ENCODE assay signal across 20 cellular contexts in the genomic region with DNA sequence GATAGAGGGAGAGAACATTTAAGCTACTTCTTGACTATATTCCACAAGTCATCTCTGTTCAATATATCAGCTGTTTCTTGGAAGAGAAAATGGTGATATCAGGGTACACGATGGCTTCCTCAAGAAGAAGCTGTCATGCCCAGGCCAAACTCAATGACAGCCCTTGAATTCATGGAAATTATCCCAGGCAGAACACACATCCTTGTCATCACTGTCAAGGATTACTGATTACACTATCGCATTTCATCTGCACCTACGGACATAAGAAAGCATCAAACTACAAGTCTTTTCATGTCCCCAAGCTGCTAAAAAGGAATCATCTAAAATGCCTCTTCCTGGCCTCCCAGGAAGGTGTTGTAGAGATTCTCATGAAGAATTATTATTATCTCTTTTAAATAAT.
A peak's percentile ranks its signal among the peaks of the same experiment; 100 is the strongest.
DNase-seq lines count a peak whose midpoint lies in the region; ATAC-seq, FAIRE-seq and TF ChIP-seq lines count a peak whose summit lies in the region.
"Had no signal": no experiment of that assay in that cellular context is flagged by ENCODE, and none has a peak within 500 bp of the region (broad histone marks: within the 10 kb centered on the region; RNA-seq: fewer than 3 reads in every experiment).

No MANE protein-coding gene starts in this region.

- DNase-seq in mammary epithelial cell (no peak), breast epithelium (ENCODE audit: low spot score in 2 of 2) (no peak), K562 (ENCODE audit: extremely low read depth in 1 of 4, low spot score in 3 of 4) (no peak), uterus (no peak)
- DNase-seq in activated CD4-positive, alpha-beta T cell treated with anti-CD3 and anti-CD28 coated beads for 36 hours, result no peak
- DNase-seq in activated naive CD4-positive, alpha-beta T cell treated with anti-CD3 and anti-CD28 coated beads for 36 hours, result no peak
- DNase-seq: Caco-2; CD4-positive, alpha-beta T cell; DMS153; GDM1; NCI-H1417 treated with DMSO at 0.1 percent for 48 hours; NCI-H1930; NCI-H748 treated with DMSO at 0.1 percent for 48 hours; Right ventricle myocardium superior had no signal

- H3K9me3 Mint-ChIP-seq in nephron, result no peaks in the 10 kb centered on the region
- no peaks in the 10 kb centered on the region for H3K9me3 Mint-ChIP-seq in activated CD4-positive, alpha-beta T cell treated with anti-CD3 and anti-CD28 coated beads for 36 hours (ENCODE audit: low read depth)
- no peaks in the 10 kb centered on the region for H3K9me3 Mint-ChIP-seq in activated naive CD4-positive, alpha-beta T cell treated with anti-CD3 and anti-CD28 coated beads for 36 hours
- H3K9me3 Mint-ChIP-seq: CD4-positive, alpha-beta T cell had no signal

- H3K4me1 ChIP-seq in mammary epithelial cell (ENCODE audit: insufficient read depth, low read length) (peaks cover 31% of the 10 kb centered on the region), breast epithelium (no peaks in the 10 kb centered on the region), K562 (replicated peaks in 1 of 2; ENCODE audit: control insufficient read depth in 2 of 2, insufficient read depth in 2 of 2, low read length in 2 of 2) (0 out of 5 replicates have a peak, but pooled peaks cover 0 to 13% of the 10 kb centered on the region in 2 experiments), uterus (peaks cover 0 to 3% of the 10 kb centered on the region in 2 donors)
- H3K4me1 ChIP-seq: Caco-2 had no signal

- H3K36me3 ChIP-seq in mammary epithelial cell (ENCODE audit: insufficient read depth, low read length) (no peaks in the 10 kb centered on the region), breast epithelium (no peaks in the 10 kb centered on the region), K562 (ENCODE audit: control insufficient read depth, insufficient read depth, low read length) (no peaks in the 10 kb centered on the region), uterus (no peaks in the 10 kb centered on the region)

- no peak overlapping the region for H3K4me2 ChIP-seq in mammary epithelial cell (ENCODE audit: insufficient read depth, low read depth, low read length)
- H3K4me2 ChIP-seq in K562 (ENCODE audit: insufficient read depth, low read length), result no peak overlapping the region
- H3K4me2 ChIP-seq: KMS-11 had no signal

- WGBS in mammary epithelial cell (ENCODE audit: low coverage, missing lambda C conversion rate), result 42% methylated on average over 3 of the region's 3 CpGs
- WGBS in K562 (ENCODE audit: insufficient coverage, low coverage, missing lambda C conversion rate), result 17% methylated on average over 3 of the region's 3 CpGs

- no peak overlapping the region for H3K4me3 ChIP-seq in mammary epithelial cell (replicated peaks in 1 of 3; ENCODE audit: insufficient read depth in 1 of 3, low read depth in 2 of 3, low read length in 3 of 3)
- no peak overlapping the region for H3K4me3 ChIP-seq in breast epithelium
- H3K4me3 ChIP-seq in K562, result no peak overlapping the region
- no peak overlapping the region for H3K4me3 ChIP-seq in uterus

- TF ChIP-seq CTCF in mammary epithelial cell (conservative IDR thresholded peaks at IDR 0.05 in 1 of 2, IDR thresholded peaks at IDR 0.05 in 1 of 2; ENCODE audit: extremely low read depth in 1 of 2, insufficient read depth in 1 of 2, low read depth in 1 of 2, low read length in 2 of 2), result no peak
- TF ChIP-seq CTCF in breast epithelium (IDR thresholded peaks at IDR 0.05), result no peak
- TF ChIP-seq CTCF in K562 (IDR thresholded peaks at IDR 0.05 in 2 of 3, conservative IDR thresholded peaks at IDR 0.05 in 1 of 3; ENCODE audit: insufficient read depth in 2 of 3, low read depth in 1 of 3, low read length in 3 of 3), result no peak
- no peak for TF ChIP-seq CTCF in nephron (IDR thresholded peaks at IDR 0.05; ENCODE audit: unreplicated experiment in 3 of 3)
- no peak for TF ChIP-seq CTCF in uterus (IDR thresholded peaks at IDR 0.05)

- POLR2A ChIA-PET in K562 (lab: Yijun Ruan, JAX), result interaction anchor here (0.6 to 1.0 kb wide), 2 partner anchors 15 to 392 kb away, joined by 3 read pairs; no protein-coding TSS in a partner anchor
- POLR2A ChIA-PET in activated CD4-positive, alpha-beta T cell treated with anti-CD3 and anti-CD28 coated beads for 36 hours (lab: Charles Lee), result no interaction called here

- H3K27ac Mint-ChIP-seq in nephron, result peak overlapping the region; percentile 76 to 89 (median 87)
- H3K27ac Mint-ChIP-seq in activated CD4-positive, alpha-beta T cell treated with anti-CD3 and anti-CD28 coated beads for 36 hours, result no peak overlapping the region
- no peak overlapping the region for H3K27ac Mint-ChIP-seq in activated naive CD4-positive, alpha-beta T cell treated with anti-CD3 and anti-CD28 coated beads for 36 hours
- H3K27ac Mint-ChIP-seq: B cell; CD4-positive, alpha-beta T cell had no signal

- in situ Hi-C loops in mammary epithelial cell (cut with MboI; ENCODE audit: low sequenced_read_pairs in 2 of 2) (loop anchor here in 1 of 2 donors (25.0 kb wide), 1 partner anchor 170 kb away; a partner anchor contains a TSS), K562 (cut with MboI) (no loop called here)

- H3K9ac ChIP-seq in mammary epithelial cell (ENCODE audit: insufficient read depth, low read length), result no peak overlapping the region
- no peak overlapping the region for H3K9ac ChIP-seq in K562 (ENCODE audit: insufficient read depth in 1 of 2, low read depth in 2 of 2, low read length in 2 of 2)
- H3K9ac ChIP-seq: KMS-11 had no signal

- H3K4me1 Mint-ChIP-seq in nephron, result peaks cover 20% of the 10 kb centered on the region
- H3K4me1 Mint-ChIP-seq in activated CD4-positive, alpha-beta T cell treated with anti-CD3 and anti-CD28 coated beads for 36 hours, result no peaks in the 10 kb centered on the region
- H3K4me1 Mint-ChIP-seq in activated naive CD4-positive, alpha-beta T cell treated with anti-CD3 and anti-CD28 coated beads for 36 hours (ENCODE audit: low read depth), result no peaks in the 10 kb centered on the region

- CTCF ChIA-PET in mammary epithelial cell (lab: Charles Lee; ENCODE audit: low non-redundant PET), result no interaction called here
- CTCF ChIA-PET in K562 (lab: Yijun Ruan, JAX; ENCODE audit: low intra/inter-chr PET ratio), result no interaction called here
- CTCF ChIA-PET in activated CD4-positive, alpha-beta T cell treated with anti-CD3 and anti-CD28 coated beads for 36 hours (lab: Charles Lee), result no interaction called here
- CTCF ChIA-PET in activated naive CD4-positive, alpha-beta T cell treated with anti-CD3 and anti-CD28 coated beads for 36 hours (lab: Charles Lee), result no interaction called here

- H3K27ac ChIP-seq in mammary epithelial cell (ENCODE audit: insufficient read depth, low read depth, low read length) (no peak overlapping the region), breast epithelium (no peak overlapping the region), K562 (ENCODE audit: extremely low read depth, low read depth, low read length) (no peak overlapping the region), uterus (peak overlapping the region; percentile 36 to 45)
- H3K27ac ChIP-seq: KMS-11 had no signal

- H3K36me3 Mint-ChIP-seq in nephron (ENCODE audit: low read depth), result no peaks in the 10 kb centered on the region
- no peaks in the 10 kb centered on the region for H3K36me3 Mint-ChIP-seq in activated CD4-positive, alpha-beta T cell treated with anti-CD3 and anti-CD28 coated beads for 36 hours (ENCODE audit: low read depth)
- no peaks in the 10 kb centered on the region for H3K36me3 Mint-ChIP-seq in activated naive CD4-positive, alpha-beta T cell treated with anti-CD3 and anti-CD28 coated beads for 36 hours (ENCODE audit: low read depth)

- H3K79me2 ChIP-seq in mammary epithelial cell (ENCODE audit: insufficient read depth, low read length) (no peaks in the 10 kb centered on the region), K562 (ENCODE audit: control insufficient read depth, insufficient read depth, low read length) (no peaks in the 10 kb centered on the region)

- H3K9me1 ChIP-seq in K562 (ENCODE audit: control insufficient read depth, insufficient read depth, low read length), result no peaks in the 10 kb centered on the region

- BruUV-seq in mammary epithelial cell (replicated peaks; lab: Mats Ljungman, UMichigan) (no TSS peak), K562 (replicated peaks; lab: Mats Ljungman, UMichigan) (no TSS peak)

- dilution Hi-C loops in mammary epithelial cell (cut with HindIII; ENCODE audit: low sequenced_read_pairs), result no loop called here

- intact Hi-C loops in mammary epithelial cell (cut with micrococcal nuclease) (no loop called here), breast epithelium (cut with DNase I; ENCODE audit: low total_unique reads) (no loop called here), K562 (cut with micrococcal nuclease) (no loop called here), uterus (cut with DNase I; ENCODE audit: low total_unique reads) (no loop called here)
- intact Hi-C loops in activated CD4-positive, alpha-beta T cell treated with anti-CD3 and anti-CD28 coated beads for 36 hours (cut with DNase I, micrococcal nuclease), result loop anchor here in 1 of 2 experiments (5.0 kb wide), 1 partner anchor 555 kb away; no protein-coding TSS in a partner anchor
- intact Hi-C loops in activated naive CD4-positive, alpha-beta T cell treated with anti-CD3 and anti-CD28 coated beads for 36 hours (cut with micrococcal nuclease), result no loop called here

- H3K27me3 ChIP-seq in mammary epithelial cell (ENCODE audit: insufficient read depth, low read length), result no peaks in the 10 kb centered on the region
- H3K27me3 ChIP-seq in breast epithelium, result no peaks in the 10 kb centered on the region
- H3K27me3 ChIP-seq in K562 (ENCODE audit: control insufficient read depth in 2 of 2, insufficient read depth in 2 of 2, low read length in 2 of 2), result no peaks in the 10 kb centered on the region
- H3K27me3 ChIP-seq in uterus, result no peaks in the 10 kb centered on the region

- no peak for TF ChIP-seq RAD21 in K562 (CRISPR knock-in tag; conservative IDR thresholded peaks at IDR 0.05 in 1 of 2, IDR thresholded peaks at IDR 0.05 in 1 of 2)

- H3K9me3 ChIP-seq in mammary epithelial cell (replicated peaks; ENCODE audit: insufficient read depth, low read length), result no peaks in the 10 kb centered on the region
- no peaks in the 10 kb centered on the region for H3K9me3 ChIP-seq in breast epithelium
- no peaks in the 10 kb centered on the region for H3K9me3 ChIP-seq in K562 (replicated peaks; ENCODE audit: control insufficient read depth, insufficient read depth, low read depth, low read length)
- no peaks in the 10 kb centered on the region for H3K9me3 ChIP-seq in uterus
- H3K9me3 ChIP-seq: Caco-2 had no signal

- peak overlapping the region; percentile 70 for H2AFZ ChIP-seq in mammary epithelial cell (ENCODE audit: low read depth, low read length)
- H2AFZ ChIP-seq in K562 (ENCODE audit: low read depth, low read length), result peak overlapping the region; percentile 64

- no peaks in the 10 kb centered on the region for H3K27me3 Mint-ChIP-seq in nephron (ENCODE audit: low read depth)
- no peaks in the 10 kb centered on the region for H3K27me3 Mint-ChIP-seq in activated CD4-positive, alpha-beta T cell treated with anti-CD3 and anti-CD28 coated beads for 36 hours
- no peaks in the 10 kb centered on the region for H3K27me3 Mint-ChIP-seq in activated naive CD4-positive, alpha-beta T cell treated with anti-CD3 and anti-CD28 coated beads for 36 hours (ENCODE audit: low read depth)
- H3K27me3 Mint-ChIP-seq: B cell; CD4-positive, alpha-beta T cell had no signal

- ATAC-seq in K562, result no peak
- no peak for ATAC-seq in HG02840 (IDR thresholded peaks at IDR 0.05; ENCODE audit: low FRiP score, unreplicated experiment)
- no peak for ATAC-seq in activated CD4-positive, alpha-beta T cell treated with anti-CD3 and anti-CD28 coated beads for 36 hours
- ATAC-seq: HepG2 had no signal

- TF ChIP-seq POLR2A in breast epithelium (IDR thresholded peaks at IDR 0.05), result no peak
- TF ChIP-seq POLR2A in K562 (conservative IDR thresholded peaks at IDR 0.05), result no peak
- no peak for TF ChIP-seq POLR2A in uterus (IDR thresholded peaks at IDR 0.05)

- H4K20me1 ChIP-seq in mammary epithelial cell (ENCODE audit: insufficient read depth, low read length) (no peaks in the 10 kb centered on the region), K562 (replicated peaks; ENCODE audit: control insufficient read depth, insufficient read depth, low read length) (no peaks in the 10 kb centered on the region)

- TF ChIP-seq EP300 in K562 (IDR thresholded peaks at IDR 0.05; ENCODE audit: low read length), result no peak

- FAIRE-seq in K562 (lab: Jason Lieb, UNC), result no peak
- FAIRE-seq: H1, HepG2 had no signal

- H3K4me3 Mint-ChIP-seq in nephron, result no peak overlapping the region
- H3K4me3 Mint-ChIP-seq in activated CD4-positive, alpha-beta T cell treated with anti-CD3 and anti-CD28 coated beads for 36 hours, result no peak overlapping the region
- H3K4me3 Mint-ChIP-seq in activated naive CD4-positive, alpha-beta T cell treated with anti-CD3 and anti-CD28 coated beads for 36 hours, result no peak overlapping the region
- H3K4me3 Mint-ChIP-seq: B cell; CD4-positive, alpha-beta T cell had no signal

Comparison
In these comparisons a context has a peak if more than half of its experiments do, and no peak if none do; other contexts are left out.
1. H3K27ac ChIP-seq: peak in uterus (2 of 2); none in mammary epithelial cell (single experiment), breast epithelium (0 of 2) and K562 (single experiment).
2. H3K27ac Mint-ChIP-seq: peak in nephron (3 of 3); none in activated CD4-positive, alpha-beta T cell treated with anti-CD3 and anti-CD28 coated beads for 36 hours (single experiment) and activated naive CD4-positive, alpha-beta T cell treated with anti-CD3 and anti-CD28 coated beads for 36 hours (single experiment).